ENCODE assay signal across 21 cellular contexts in the genomic region with DNA sequence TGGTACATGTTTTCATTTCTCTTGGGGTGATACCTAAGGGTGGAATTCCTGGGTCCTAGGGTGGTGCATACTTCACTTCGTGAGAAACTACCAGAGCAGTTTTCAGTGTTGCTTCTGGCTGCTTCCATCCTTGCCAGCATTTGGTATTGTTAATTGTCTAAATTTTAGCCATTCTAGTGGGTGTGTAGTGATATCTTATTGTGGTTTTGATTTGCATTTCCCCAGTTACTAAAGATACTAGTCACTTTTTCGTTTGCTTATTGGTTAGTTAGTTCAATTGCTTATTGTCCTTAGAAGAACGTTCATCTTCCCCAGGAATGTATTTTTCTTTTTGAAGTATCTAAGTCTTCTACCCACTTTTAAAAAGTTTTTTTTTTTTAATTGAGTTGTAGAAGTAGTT.
DNase-seq lines count a peak whose midpoint lies in the region; ATAC-seq, FAIRE-seq and TF ChIP-seq lines count a peak whose summit lies in the region.
"Had no signal": no experiment of that assay in that cellular context is flagged by ENCODE, and none has a peak within 500 bp of the region (broad histone marks: within the 10 kb centered on the region; RNA-seq: fewer than 3 reads in every experiment).

No MANE protein-coding gene starts in this region.

- no peak overlapping the region for H3K4me2 ChIP-seq in HepG2 (ENCODE audit: low read depth, low read length)
- peak overlapping the region; percentile 5 for H3K4me2 ChIP-seq in Karpas-422 (ENCODE audit: low read depth, low read length, poor library complexity, severe bottlenecking)
- H3K4me2 ChIP-seq in OCI-LY7 (ENCODE audit: low read length) = peak overlapping the region; percentile 48
- no peak overlapping the region for H3K4me2 ChIP-seq in osteoblast (ENCODE audit: insufficient read depth, low read length)
- H3K4me2 ChIP-seq: A549 had no signal

- ATAC-seq in HepG2 (no peak), right lobe of liver (no peak)
- ATAC-seq: A549, K562 had no signal

- H4K20me1 ChIP-seq in HepG2 (ENCODE audit: insufficient read depth, low read length) = no peaks in the 10 kb centered on the region
- H4K20me1 ChIP-seq in Karpas-422 (ENCODE audit: insufficient read depth, low read depth, low read length) = peaks cover 4% of the 10 kb centered on the region; the same call in 1 of the 2 replicates
- H4K20me1 ChIP-seq in OCI-LY7 (ENCODE audit: insufficient read depth, low read length) = 0 out of 2 replicates have a peak, but pooled peaks cover 7% of the 10 kb centered on the region
- peaks cover 9% of the 10 kb centered on the region for H4K20me1 ChIP-seq in osteoblast (ENCODE audit: insufficient read depth, low read length)

- BruUV-seq in HepG2 (replicated peaks; lab: Mats Ljungman, UMichigan) (no TSS peak), OCI-LY7 (replicated peaks; lab: Mats Ljungman, UMichigan) (no TSS peak)

- H3K4me1 ChIP-seq in HepG2 (ENCODE audit: insufficient read depth, low read length) (peaks cover 6% of the 10 kb centered on the region), right lobe of liver (no peaks in the 10 kb centered on the region), Karpas-422 (ENCODE audit: low read length) (peaks cover 15% of the 10 kb centered on the region), OCI-LY7 (ENCODE audit: insufficient read depth, low read length, poor library complexity, severe bottlenecking) (peaks cover 13% of the 10 kb centered on the region), osteoblast (ENCODE audit: insufficient read depth, low read length) (no peaks in the 10 kb centered on the region), kidney (ENCODE audit: control insufficient read depth in 1 of 2, insufficient read depth in 1 of 2, low read depth in 1 of 2, low read length in 2 of 2) (no peaks in the 10 kb centered on the region)
- H3K4me1 ChIP-seq: A549 had no signal

- no peak for TF ChIP-seq RAD21 in HepG2 (CRISPR knock-in tag; IDR thresholded peaks at IDR 0.05)

- TF ChIP-seq POLR2A in HepG2 (IDR thresholded peaks at IDR 0.05; ENCODE audit: insufficient read depth in 1 of 2, low read depth in 2 of 2, low read length in 2 of 2) = no peak
- no peak for TF ChIP-seq POLR2A in right lobe of liver (IDR thresholded peaks at IDR 0.05)

- DNase-seq in HepG2 (ENCODE audit: low spot score) = no peak
- DNase-seq in right lobe of liver = no peak
- DNase-seq in Karpas-422 = peak; percentile 40
- no peak for DNase-seq in OCI-LY7 (ENCODE audit: low spot score)
- peak; percentile 32 for DNase-seq in osteoblast (ENCODE audit: insufficient read length, low spot score, missing footprints)
- no peak for DNase-seq in kidney
- DNase-seq in HK-2 (ENCODE audit: unreplicated experiment) = no peak
- no peak for DNase-seq in C1 segment of cervical spinal cord (lab: John Stamatoyannopoulos, UW)
- DNase-seq: AML-193; CD8-positive, alpha-beta memory T cell; COR-L47; DMS 273 treated with DMSO at 0.1 percent for 48 hours; DMS53; GOT3; H7; IMR-90; Kasumi-1 had no signal

- in situ Hi-C loops in HepG2 (cut with HindIII; ENCODE audit: extremely low pct_ligation_motif_present, low pct_unique_long_range_greater_than_20kb) = no loop called here

- no peaks in the 10 kb centered on the region for H3K9me3 ChIP-seq in HepG2 (ENCODE audit: low read length)
- H3K9me3 ChIP-seq in right lobe of liver = no peaks in the 10 kb centered on the region
- H3K9me3 ChIP-seq in Karpas-422 (ENCODE audit: low read length) = no peaks in the 10 kb centered on the region
- no peaks in the 10 kb centered on the region for H3K9me3 ChIP-seq in OCI-LY7 (ENCODE audit: low read length)
- H3K9me3 ChIP-seq in osteoblast (ENCODE audit: low read depth, low read length) = no peaks in the 10 kb centered on the region
- no peaks in the 10 kb centered on the region for H3K9me3 ChIP-seq in kidney (ENCODE audit: control insufficient read depth in 1 of 2, low read length in 2 of 2)
- H3K9me3 ChIP-seq: A549 had no signal

- POLR2A ChIA-PET in HepG2 (lab: Yijun Ruan, JAX) = no interaction called here
- POLR2A ChIA-PET in OCI-LY7 (lab: Charles Lee) = no interaction called here

- CTCF ChIA-PET in HepG2 (lab: Yijun Ruan, JAX; ENCODE audit: low intra/inter-chr PET ratio, low total read pairs) = no interaction called here
- CTCF ChIA-PET in OCI-LY7 (lab: Charles Lee; ENCODE audit: unreplicated experiment) = no interaction called here

- H3K9ac ChIP-seq in HepG2 (ENCODE audit: insufficient read depth, low read depth, low read length) (no peak overlapping the region), Karpas-422 (ENCODE audit: low read length) (no peak overlapping the region), kidney (ENCODE audit: low read length in 2 of 2) (no peak overlapping the region)

- no peak for FAIRE-seq in HepG2 (lab: Jason Lieb, UNC)
- no peak for FAIRE-seq in kidney (lab: Jason Lieb, UNC)
- FAIRE-seq: A549, K562 had no signal

- no peaks in the 10 kb centered on the region for H3K36me3 ChIP-seq in HepG2 (replicated peaks in 1 of 2; ENCODE audit: control insufficient read depth in 1 of 2, insufficient read depth in 2 of 2, low read length in 2 of 2)
- no peaks in the 10 kb centered on the region for H3K36me3 ChIP-seq in right lobe of liver
- H3K36me3 ChIP-seq in Karpas-422 (ENCODE audit: insufficient read depth, low read length) = no peaks in the 10 kb centered on the region
- H3K36me3 ChIP-seq in OCI-LY7 (ENCODE audit: insufficient read depth, low read length) = no peaks in the 10 kb centered on the region
- H3K36me3 ChIP-seq in osteoblast (ENCODE audit: insufficient read depth, low read length) = no peaks in the 10 kb centered on the region
- no peaks in the 10 kb centered on the region for H3K36me3 ChIP-seq in kidney (ENCODE audit: control insufficient read depth in 1 of 2, insufficient read depth in 2 of 2, low read length in 2 of 2)

- TF ChIP-seq EP300 in HepG2 (IDR thresholded peaks at IDR 0.05; ENCODE audit: low read depth in 2 of 2, low read length in 2 of 2) = no peak
- no peak for TF ChIP-seq EP300 in HepG2 (CRISPR knock-in tag; IDR thresholded peaks at IDR 0.05; ENCODE audit: borderline replicate concordance)

- no peaks in the 10 kb centered on the region for H3K9me2 ChIP-seq in Karpas-422 (replicated peaks; ENCODE audit: insufficient read depth, low read length)
- no peaks in the 10 kb centered on the region for H3K9me2 ChIP-seq in OCI-LY7 (ENCODE audit: insufficient read depth, low read length)

- WGBS in HepG2 (ENCODE audit: low lambda C conversion rate) = 89% methylated on average over 3 of the region's 3 CpGs
- WGBS in right lobe of liver (ENCODE audit: insufficient coverage, low coverage, low lambda C conversion rate, missing lambda C conversion rate) = 76% methylated on average over 3 of the region's 3 CpGs

- TF ChIP-seq CTCF in HepG2 (CRISPR knock-in tag; IDR thresholded peaks at IDR 0.05) (no peak), right lobe of liver (IDR thresholded peaks at IDR 0.05) (no peak), OCI-LY7 (conservative IDR thresholded peaks at IDR 0.05; ENCODE audit: low read length) (no peak), osteoblast (IDR thresholded peaks at IDR 0.05; ENCODE audit: extremely low read depth, low read depth, low read length) (no peak), kidney (IDR thresholded peaks at IDR 0.05; ENCODE audit: borderline replicate concordance, extremely low read depth, insufficient read depth) (no peak)

- H3K27ac ChIP-seq in HepG2 (ENCODE audit: extremely low read length, insufficient read depth, low read length) (no peak overlapping the region), right lobe of liver (no peak overlapping the region), Karpas-422 (ENCODE audit: low read length) (no peak overlapping the region), OCI-LY7 (ENCODE audit: low read depth, low read length, poor library complexity, severe bottlenecking) (no peak overlapping the region), osteoblast (ENCODE audit: low read depth, low read length) (no peak overlapping the region), kidney (ENCODE audit: low read depth in 2 of 2, low read length in 2 of 2) (no peak overlapping the region)
- H3K27ac ChIP-seq: 22Rv1, A549, HL-60 had no signal

- intact Hi-C loops in HepG2 (cut with micrococcal nuclease; ENCODE audit: unreplicated experiment) (no loop called here), right lobe of liver (cut with DNase I) (no loop called here), OCI-LY7 (cut with micrococcal nuclease; ENCODE audit: unreplicated experiment) (no loop called here), kidney (cut with DNase I) (no loop called here)

- H3K79me2 ChIP-seq in HepG2 (ENCODE audit: insufficient read depth, low read length) (no peaks in the 10 kb centered on the region), Karpas-422 (ENCODE audit: low read length) (no peaks in the 10 kb centered on the region), OCI-LY7 (ENCODE audit: insufficient read depth, low read depth, low read length) (peaks cover 16% of the 10 kb centered on the region; the same call in 1 of the 2 replicates), osteoblast (ENCODE audit: insufficient read depth, low read length) (peaks cover 65% of the 10 kb centered on the region)

- H3K4me3 ChIP-seq in HepG2 (replicated peaks in 1 of 3; ENCODE audit: insufficient read depth in 1 of 3, low read depth in 2 of 3, low read length in 3 of 3) (no peak overlapping the region), right lobe of liver (no peak overlapping the region), Karpas-422 (ENCODE audit: low read length) (no peak overlapping the region), OCI-LY7 (ENCODE audit: low read depth, low read length, poor library complexity, severe bottlenecking) (no peak overlapping the region), osteoblast (ENCODE audit: insufficient read depth, low read length) (no peak overlapping the region), kidney (ENCODE audit: low read length in 2 of 2) (no peak overlapping the region)
- H3K4me3 ChIP-seq: A549, K562 had no signal

- H2AFZ ChIP-seq in HepG2 (ENCODE audit: low read length) (no peak overlapping the region), Karpas-422 (ENCODE audit: low read length) (no peak overlapping the region), OCI-LY7 (ENCODE audit: low read length) (no peak overlapping the region), osteoblast (ENCODE audit: low read length) (no peak overlapping the region)

- H3K27me3 ChIP-seq in HepG2 (ENCODE audit: control insufficient read depth in 1 of 2, insufficient read depth in 2 of 2, low read length in 2 of 2) = no peaks in the 10 kb centered on the region
- H3K27me3 ChIP-seq in right lobe of liver = no peaks in the 10 kb centered on the region
- H3K27me3 ChIP-seq in Karpas-422 (ENCODE audit: low read length) = 0 out of 2 replicates have a peak, but pooled peaks cover 5% of the 10 kb centered on the region
- H3K27me3 ChIP-seq in osteoblast (ENCODE audit: insufficient read depth, low read length) = no peaks in the 10 kb centered on the region

TF ChIP-seq in HepG2, 621 proteins besides CTCF, POLR2A, EP300 and RAD21:
- TF ChIP-seq AHR (CRISPR knock-in tag; IDR thresholded peaks at IDR 0.05) (no peak), ZNF7 (CRISPR knock-in tag; IDR thresholded peaks at IDR 0.05) (0 out of 2 replicates have a peak, but pooled peaks have one; percentile 13)

Comparison
In these comparisons a context has a peak if more than half of its experiments do, and no peak if none do; other contexts are left out.
1. DNase-seq: peak in Karpas-422 (single experiment) and osteoblast (single experiment); none in HepG2 (single experiment), right lobe of liver (0 of 3), OCI-LY7 (single experiment), kidney (single experiment), HK-2 (single experiment) and C1 segment of cervical spinal cord (0 of 14).
2. H3K4me2 ChIP-seq: peak in Karpas-422 (single experiment) and OCI-LY7 (single experiment); none in HepG2 (single experiment) and osteoblast (single experiment).